Comparison of ENCODE assay signal across 32 cellular contexts in genomic region chr4:37995981-37996770, GRCh38. TPM values are rescaled to one million over a fixed set of nuclear protein-coding genes. Genes with fewer than 3 reads are reported as not detected.
DNase-seq lines count a peak whose midpoint lies in the region; FAIRE-seq and TF ChIP-seq lines count a peak whose summit lies in the region.
"Had no signal": no experiment of that assay in that cellular context is flagged by ENCODE, and none has a peak within 500 bp of the region (broad histone marks: within the 10 kb centered on the region; RNA-seq: fewer than 3 reads in every experiment).

No MANE protein-coding gene starts in this region.

- no peak overlapping the region for H3K27ac Mint-ChIP-seq in Caco-2 (ENCODE audit: unreplicated experiment)
- H3K27ac Mint-ChIP-seq: activated naive CD8-positive, alpha-beta T cell treated with anti-CD3 and anti-CD28 coated beads, Interleukin-2, amount 50 U/mL, for 24 hours; activated T-cell treated with anti-CD3 and anti-CD28 coated beads, Interleukin-2, amount 50 U/mL, for 72 hours; CD8-positive, alpha-beta T cell; dendritic cell treated with granulocyte-macrophage colony-stimulating factor and Interleukin-4, amounts not matched to agents 40 ng/mL and 50 ng/mL, for 4 days; endodermal cell; progenitor cell of endocrine pancreas; stimulated activated memory B cell treated with anti-CD40 and anti-IgM and Interleukin-4, amounts not matched to agents 10 μg/mL and 1 μg/mL and 100 μg/mL, for 72 hours; T-helper 17 cell had no signal

- peaks cover 10% of the 10 kb centered on the region for H3K9me3 Mint-ChIP-seq in Caco-2 (ENCODE audit: unreplicated experiment)
- H3K9me3 Mint-ChIP-seq: activated naive CD8-positive, alpha-beta T cell treated with anti-CD3 and anti-CD28 coated beads, Interleukin-2, amount 50 U/mL, for 24 hours; activated T-cell treated with anti-CD3 and anti-CD28 coated beads, Interleukin-2, amount 50 U/mL, for 72 hours; CD8-positive, alpha-beta T cell; dendritic cell treated with granulocyte-macrophage colony-stimulating factor and Interleukin-4, amounts not matched to agents 40 ng/mL and 50 ng/mL, for 4 days; endodermal cell had no signal

- FAIRE-seq in colon (lab: Jason Lieb, UNC): peak; percentile 61
- FAIRE-seq: HTR-8/SVneo had no signal

- H3K4me1 ChIP-seq in left ventricle myocardium inferior (peaks cover 63% of the 10 kb centered on the region), parathyroid adenoma (peaks cover 41% of the 10 kb centered on the region), transverse colon (peaks cover 3 to 49% (median 36%) of the 10 kb centered on the region in 4 donors), Caco-2 (no peaks in the 10 kb centered on the region)
- H3K4me1 ChIP-seq: BE2C, foreskin keratinocyte had no signal

- no peak overlapping the region for H3K9ac ChIP-seq in parathyroid adenoma
- H3K9ac ChIP-seq: SK-N-SH had no signal

- TF ChIP-seq EP300 in transverse colon (IDR thresholded peaks at IDR 0.05; ENCODE audit: low read depth): no peak

- no peak for TF ChIP-seq POLR2A in transverse colon (IDR thresholded peaks at IDR 0.05)

- peaks cover 6% of the 10 kb centered on the region for H3K36me3 Mint-ChIP-seq in Caco-2 (ENCODE audit: insufficient read depth, unreplicated experiment)

- H3K4me1 Mint-ChIP-seq in Caco-2 (ENCODE audit: low read depth, unreplicated experiment): peaks cover 11% of the 10 kb centered on the region

- DNase-seq in left ventricle myocardium inferior (peak; percentile 63), transverse colon (peak; percentile 68), substantia nigra (lab: John Stamatoyannopoulos, UW) (no peak), superior temporal gyrus (ENCODE audit: extremely low spot score) (no peak), HuH-7.5 (ENCODE audit: low spot score) (no peak), Caco-2 (no peak)
- DNase-seq: activated CD4-positive, alpha-beta T cell treated with anti-CD3 and anti-CD28 coated beads, Interleukin-2, amount 50 U/mL, for 48 hours; activated naive CD4-positive, alpha-beta T cell; activated naive CD8-positive, alpha-beta T cell treated with anti-CD3 and anti-CD28 coated beads, Interleukin-2, amount 50 U/mL, for 24 hours; activated T-cell treated with anti-CD3 and anti-CD28 coated beads, Interleukin-2, amount 50 U/mL, for 72 hours; BE2C; CD8-positive, alpha-beta T cell; central memory CD4-positive, alpha-beta T cell; EL; endodermal cell; foreskin keratinocyte; H7; mesendoderm; NCI-H1092; NCI-H1694; NCI-H446 treated with DMSO at 0.1 percent for 48 hours; SK-N-SH; stimulated activated CD4-positive, alpha-beta T cell treated with anti-CD3 and anti-CD28 coated beads, Interleukin-15, amount 100 ng/mL, for 24 hours; T-helper 17 cell had no signal

- H3K27ac ChIP-seq in left ventricle myocardium inferior (replicated peaks) (peak overlapping the region; percentile 3), parathyroid adenoma (peak overlapping the region; percentile 89), transverse colon (peak overlapping the region; percentile 16 to 66 (median 62)), substantia nigra (ENCODE audit: low read depth, low read length, poor library complexity, severe bottlenecking) (no peak overlapping the region)
- H3K27ac ChIP-seq: foreskin keratinocyte had no signal

- H3K9me3 ChIP-seq in left ventricle myocardium inferior (replicated peaks) (no peaks in the 10 kb centered on the region), parathyroid adenoma (ENCODE audit: control insufficient read depth, low read length) (no peaks in the 10 kb centered on the region), transverse colon (no peaks in the 10 kb centered on the region), Caco-2 (no peaks in the 10 kb centered on the region)
- H3K9me3 ChIP-seq: BE2C, SK-N-SH had no signal

- no TSS peak for BruUV-seq in Caco-2 (replicated peaks; lab: Mats Ljungman, UMichigan)

- H2AFZ ChIP-seq in parathyroid adenoma: no peak overlapping the region

- in situ Hi-C loops in transverse colon (cut with MboI; ENCODE audit: low pct_ligation_motif_present in 1 of 4, low pct_unique_long_range_greater_than_20kb in 1 of 4, low sequenced_read_pairs in 3 of 4): no loop called here

- H3K4me3 Mint-ChIP-seq in Caco-2 (ENCODE audit: unreplicated experiment): no peak overlapping the region
- H3K4me3 Mint-ChIP-seq: activated naive CD8-positive, alpha-beta T cell treated with anti-CD3 and anti-CD28 coated beads, Interleukin-2, amount 50 U/mL, for 24 hours; activated T-cell treated with anti-CD3 and anti-CD28 coated beads, Interleukin-2, amount 50 U/mL, for 72 hours; CD8-positive, alpha-beta T cell; dendritic cell treated with granulocyte-macrophage colony-stimulating factor and Interleukin-4, amounts not matched to agents 40 ng/mL and 50 ng/mL, for 4 days; endodermal cell; stimulated activated memory B cell treated with anti-CD40 and anti-IgM and Interleukin-4, amounts not matched to agents 10 μg/mL and 1 μg/mL and 100 μg/mL, for 72 hours; T-helper 17 cell had no signal

- WGBS in transverse colon (ENCODE audit: low coverage in 1 of 2), 2 donors: 37 to 48% methylated on average over 4 to 7 of the region's 7 CpGs

- peaks cover 46% of the 10 kb centered on the region for H3K79me2 ChIP-seq in parathyroid adenoma

- no peaks in the 10 kb centered on the region for H3K27me3 Mint-ChIP-seq in Caco-2 (ENCODE audit: insufficient read depth, unreplicated experiment)
- H3K27me3 Mint-ChIP-seq: activated naive CD8-positive, alpha-beta T cell treated with anti-CD3 and anti-CD28 coated beads, Interleukin-2, amount 50 U/mL, for 24 hours; dendritic cell treated with granulocyte-macrophage colony-stimulating factor and Interleukin-4, amounts not matched to agents 40 ng/mL and 50 ng/mL, for 4 days; progenitor cell of endocrine pancreas; stimulated activated memory B cell treated with anti-CD40 and anti-IgM and Interleukin-4, amounts not matched to agents 10 μg/mL and 1 μg/mL and 100 μg/mL, for 72 hours; T-helper 17 cell had no signal

- no peak for TF ChIP-seq CTCF in left ventricle myocardium inferior (IDR thresholded peaks at IDR 0.05; ENCODE audit: borderline replicate concordance)
- no peak for TF ChIP-seq CTCF in parathyroid adenoma (IDR thresholded peaks at IDR 0.05)
- TF ChIP-seq CTCF in transverse colon (IDR thresholded peaks at IDR 0.05): no peak
- TF ChIP-seq CTCF in Caco-2 (IDR thresholded peaks at IDR 0.05; ENCODE audit: insufficient read depth in 1 of 2, low read depth in 1 of 2, low read length in 1 of 2, severe bottlenecking in 1 of 2, unreplicated experiment in 1 of 2): no peak

- H3K27me3 ChIP-seq in left ventricle myocardium inferior (ENCODE audit: low read depth): no peaks in the 10 kb centered on the region
- H3K27me3 ChIP-seq in parathyroid adenoma (ENCODE audit: control insufficient read depth, insufficient read depth, low read length): no peaks in the 10 kb centered on the region
- H3K27me3 ChIP-seq in transverse colon: no peaks in the 10 kb centered on the region
- H3K27me3 ChIP-seq in Caco-2 (replicated peaks; ENCODE audit: control insufficient read depth, insufficient read depth, low read length): no peaks in the 10 kb centered on the region
- H3K27me3 ChIP-seq: BE2C, foreskin keratinocyte had no signal

- H3K4me3 ChIP-seq in left ventricle myocardium inferior (no peak overlapping the region), parathyroid adenoma (ENCODE audit: low read depth, low read length) (no peak overlapping the region), transverse colon (no peak overlapping the region), Caco-2 (ENCODE audit: low read depth, low read length) (no peak overlapping the region)
- H3K4me3 ChIP-seq: K562 had no signal

- intact Hi-C loops in left ventricle myocardium inferior (cut with micrococcal nuclease): no loop called here
- intact Hi-C loops in transverse colon (cut with DNase I; ENCODE audit: low total_unique reads): no loop called here
- intact Hi-C loops in Caco-2 (cut with micrococcal nuclease; ENCODE audit: unreplicated experiment): no loop called here

- CTCF ChIA-PET in Caco-2 (lab: Charles Lee): no interaction called here

- peak overlapping the region; percentile 20 for H3K4me2 ChIP-seq in parathyroid adenoma (ENCODE audit: low read length)
- H3K4me2 ChIP-seq: SK-N-SH had no signal

- POLR2A ChIA-PET in Caco-2 (lab: Charles Lee): no interaction called here

- H3K36me3 ChIP-seq in left ventricle myocardium inferior (no peaks in the 10 kb centered on the region), parathyroid adenoma (ENCODE audit: control insufficient read depth, insufficient read depth, low read length) (no peaks in the 10 kb centered on the region), transverse colon (no peaks in the 10 kb centered on the region), Caco-2 (ENCODE audit: control insufficient read depth, insufficient read depth, low read length) (no peaks in the 10 kb centered on the region)
- H3K36me3 ChIP-seq: BE2C had no signal

RNA-seq across cellular contexts. Expression of gene PTTG2, which starts 36.0 kb away (rescaled TPM):
- 0.58 TPM for total RNA-seq in left ventricle myocardium inferior
- total RNA-seq in transverse colon: 1 to 10 TPM in 2 of 4 donors, not detected in 2; 2.6 to 3.8 TPM
- not detected in 2 replicates for total RNA-seq in Caco-2 (2022)
- total RNA-seq: activated T-cell treated with anti-CD3 and anti-CD28 coated beads, Interleukin-2, amount 50 U/mL, for 72 hours; endodermal cell; foreskin keratinocyte; H7; K562; progenitor cell of endocrine pancreas; temporal lobe had no signal

Comparison
In these comparisons a context has a peak if more than half of its experiments do, and no peak if none do; other contexts are left out.
1. DNase-seq: peak in left ventricle myocardium inferior (single experiment) and transverse colon (single experiment); none in substantia nigra (0 of 49), superior temporal gyrus (single experiment), HuH-7.5 (single experiment) and Caco-2 (0 of 2).